8 cellular contexts compared by ENCODE assay signal in genomic region chr9:33386641-33386996, GRCh38. TPM values are rescaled to one million over a fixed set of nuclear protein-coding genes. Genes with fewer than 3 reads are reported as not detected.
A peak's percentile ranks its signal among the peaks of the same experiment; 100 is the strongest.
DNase-seq lines count a peak whose midpoint lies in the region; ATAC-seq and TF ChIP-seq lines count a peak whose summit lies in the region.
"Not testable (repeated sequence)": the region's sequence is repeated elsewhere in the genome, so short reads cannot be mapped to it uniquely, and the experiment has no call there.
"Had no signal": no experiment of that assay in that cellular context is flagged by ENCODE, and none has a peak within 500 bp of the region (broad histone marks: within the 10 kb centered on the region; RNA-seq: fewer than 3 reads in every experiment).

No MANE protein-coding gene starts in this region.

- H3K4me3 ChIP-seq in gastrocnemius medialis; subcutaneous abdominal adipose tissue (ENCODE audit: low read depth in 1 of 5, low read length in 5 of 5): not testable (repeated sequence)

- in situ Hi-C loops in gastrocnemius medialis (cut with MboI; ENCODE audit: low sequenced_read_pairs in 4 of 4), result not testable (repeated sequence)

- intact Hi-C loops in left ventricle myocardium superior (cut with micrococcal nuclease); gastrocnemius medialis (cut with DNase I; ENCODE audit: low total_unique reads): not testable (repeated sequence)

- not testable (repeated sequence) for H3K27me3 ChIP-seq in gastrocnemius medialis; subcutaneous abdominal adipose tissue (ENCODE audit: control insufficient read depth in 5 of 5, insufficient read depth in 4 of 5, low read length in 5 of 5)

- ATAC-seq in left ventricle myocardium superior, gastrocnemius medialis: not testable (repeated sequence)

- H3K4me1 ChIP-seq in gastrocnemius medialis, result peaks cover 3 to 14% of the 10 kb centered on the region in 2 donors
- peaks cover 1 to 46% (median 39%) of the 10 kb centered on the region in 5 donors for H3K4me1 ChIP-seq in subcutaneous abdominal adipose tissue (ENCODE audit: control insufficient read depth in 5 of 5, insufficient read depth in 5 of 5, low read length in 5 of 5)

- not testable (repeated sequence) for H3K4me3 Mint-ChIP-seq in chondrocyte (ENCODE audit: unreplicated experiment); neural crest cell

- H3K36me3 Mint-ChIP-seq in chondrocyte (ENCODE audit: low read depth); neural crest cell (ENCODE audit: low read depth): not testable (repeated sequence)

- not testable (repeated sequence) for TF ChIP-seq POLR2A in gastrocnemius medialis (IDR thresholded peaks at IDR 0.05)

- DNase-seq in chondrocyte (ENCODE audit: low spot score), result peak; percentile 64
- DNase-seq in left ventricle myocardium superior, result peak; percentile 16
- not testable (repeated sequence) for DNase-seq in neural crest cell (ENCODE audit: low read depth, low spot score); gastrocnemius medialis

- H3K36me3 ChIP-seq in gastrocnemius medialis, result not testable (repeated sequence)
- H3K36me3 ChIP-seq in subcutaneous abdominal adipose tissue (ENCODE audit: control insufficient read depth in 5 of 5, insufficient read depth in 5 of 5, low read length in 5 of 5), result peaks cover 0 to 14% (median 5%) of the 10 kb centered on the region in 5 donors

- H3K27ac ChIP-seq in gastrocnemius medialis, result peak overlapping the region; percentile 48 to 68 (median 62)
- H3K27ac ChIP-seq in subcutaneous abdominal adipose tissue (ENCODE audit: low read depth, low read length), result peak overlapping the region; percentile 65

- TF ChIP-seq CTCF in chondrocyte (IDR thresholded peaks at IDR 0.05); neural crest cell (conservative IDR thresholded peaks at IDR 0.05); gastrocnemius medialis (IDR thresholded peaks at IDR 0.05 in 4 of 5, conservative IDR thresholded peaks at IDR 0.05 in 1 of 5): not testable (repeated sequence)

- H3K9me3 Mint-ChIP-seq in chondrocyte (ENCODE audit: low read depth); neural crest cell: not testable (repeated sequence)

- peaks cover 18% of the 10 kb centered on the region for H3K4me1 Mint-ChIP-seq in chondrocyte (ENCODE audit: low read depth)
- peaks cover 36% of the 10 kb centered on the region for H3K4me1 Mint-ChIP-seq in neural crest cell

- H3K9me3 ChIP-seq in gastrocnemius medialis; subcutaneous abdominal adipose tissue (ENCODE audit: control insufficient read depth in 5 of 5, low read length in 5 of 5): not testable (repeated sequence)

- not testable (repeated sequence) for H3K27ac Mint-ChIP-seq in chondrocyte (ENCODE audit: unreplicated experiment)
- peak overlapping the region; percentile 27 for H3K27ac Mint-ChIP-seq in neural crest cell (ENCODE audit: unreplicated experiment)

- H3K9ac ChIP-seq in subcutaneous abdominal adipose tissue (ENCODE audit: low read length in 5 of 5), result not testable (repeated sequence)

- not testable (repeated sequence) for H3K27me3 Mint-ChIP-seq in chondrocyte (ENCODE audit: low read depth); neural crest cell (ENCODE audit: low read depth)

RNA-seq across cellular contexts. Expression of gene AQP7, which starts 15.7 kb away (rescaled TPM):
- 0.30 to 0.80 TPM (median 0.33 TPM) in 3 replicates for total RNA-seq in chondrocyte
- 173 TPM for total RNA-seq in left ventricle myocardium superior
- 0.57 and 0.98 TPM in 2 replicates for total RNA-seq in neural crest cell
- total RNA-seq in gastrocnemius medialis, result 10 to 100 TPM in 1 of 4 donors, 1 to 10 TPM in 3; 2.1 to 10.7 (median 4.1) TPM
- total RNA-seq: A172; B cell; CD8-positive, alpha-beta T cell had no signal

Comparison
In these comparisons a context has a peak if more than half of its experiments do, and no peak if none do; other contexts are left out.
1. RNA of gene AQP7, which starts 15.7 kb away (total RNA-seq): 173 TPM in left ventricle myocardium superior (single experiment); 2.1 to 10.7 TPM in gastrocnemius medialis, 0.57 to 0.98 TPM in neural crest cell and 0.30 to 0.80 TPM in chondrocyte; every median in the first group is over 10 times any median in the second.